Comparison of ENCODE assay signal across 9 cellular contexts in the genomic region with DNA sequence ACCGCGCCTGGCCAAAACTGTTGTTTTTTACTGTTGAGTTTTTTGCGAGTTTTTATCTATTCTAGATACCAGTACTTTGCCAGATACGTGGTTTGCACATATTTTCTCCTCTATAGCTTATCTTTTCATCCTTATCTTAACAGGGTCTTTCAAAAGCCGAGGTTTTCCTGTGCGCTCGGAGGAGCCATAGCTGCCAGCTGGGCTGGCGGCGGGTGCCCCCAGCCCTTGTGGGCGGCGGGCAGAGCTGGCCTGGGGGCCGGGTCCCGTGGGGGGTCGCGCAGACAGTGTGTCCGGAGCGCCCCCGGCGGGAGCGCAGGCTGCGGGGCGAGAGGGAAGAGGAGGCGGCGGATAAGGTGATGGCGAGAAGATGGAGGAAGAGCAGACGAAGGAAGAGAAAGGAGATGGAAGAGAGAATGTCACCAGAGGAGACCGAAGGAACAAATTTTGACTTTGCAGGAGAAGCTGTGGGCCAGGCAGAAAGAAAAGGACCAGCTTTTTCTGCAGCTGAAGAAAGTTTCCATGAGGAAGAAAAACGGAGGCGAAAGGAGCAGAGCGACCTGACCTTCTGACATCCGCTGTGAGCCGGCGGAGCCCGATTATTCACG. TPM values are rescaled to one million over a fixed set of nuclear protein-coding genes. Genes with fewer than 3 reads are reported as not detected.
DNase-seq lines count a peak whose midpoint lies in the region; ATAC-seq and TF ChIP-seq lines count a peak whose summit lies in the region.
"Had no signal": no experiment of that assay in that cellular context is flagged by ENCODE, and none has a peak within 500 bp of the region (broad histone marks: within the 10 kb centered on the region; RNA-seq: fewer than 3 reads in every experiment).

No MANE protein-coding gene starts in this region.

- no peak for TF ChIP-seq CTCF in suprapubic skin (IDR thresholded peaks at IDR 0.05)

- ATAC-seq in Right ventricle myocardium inferior, result peak; percentile 26
- ATAC-seq in HG03045 (IDR thresholded peaks at IDR 0.05; ENCODE audit: unreplicated experiment), result peak; percentile 28
- ATAC-seq in left lobe of liver, result peak; percentile 31

- H3K9me3 Mint-ChIP-seq in activated naive CD8-positive, alpha-beta T cell (ENCODE audit: low read depth), result no peaks in the 10 kb centered on the region

- H3K4me1 ChIP-seq in suprapubic skin, result peaks cover 12% of the 10 kb centered on the region

- no peak for TF ChIP-seq POLR2A in suprapubic skin (IDR thresholded peaks at IDR 0.05)

- peak overlapping the region; percentile 93 for H3K4me3 Mint-ChIP-seq in activated naive CD8-positive, alpha-beta T cell

- no peaks in the 10 kb centered on the region for H3K27me3 ChIP-seq in suprapubic skin

- H3K27me3 Mint-ChIP-seq in activated naive CD8-positive, alpha-beta T cell, result no peaks in the 10 kb centered on the region

- H3K4me3 ChIP-seq in suprapubic skin, result peak overlapping the region; percentile 59

- no peaks in the 10 kb centered on the region for H3K36me3 Mint-ChIP-seq in activated naive CD8-positive, alpha-beta T cell

- peak overlapping the region; percentile 99 for H3K27ac Mint-ChIP-seq in activated naive CD8-positive, alpha-beta T cell

- no peaks in the 10 kb centered on the region for H3K9me3 ChIP-seq in suprapubic skin

- no peak overlapping the region for H3K27ac ChIP-seq in suprapubic skin

- H3K36me3 ChIP-seq in suprapubic skin, result no peaks in the 10 kb centered on the region

- H3K4me1 Mint-ChIP-seq in activated naive CD8-positive, alpha-beta T cell (ENCODE audit: low read depth), result peaks cover 13% of the 10 kb centered on the region

- DNase-seq in Right ventricle myocardium inferior (ENCODE audit: missing footprints), result no peak
- DNase-seq in cardiac septum (ENCODE audit: low spot score), result no peak
- DNase-seq in left lobe of liver (ENCODE audit: low spot score), result no peak
- DNase-seq in suprapubic skin (ENCODE audit: low spot score in 2 of 2), result no peak
- DNase-seq in DMS153 treated with DMSO at 0.1 percent for 48 hours (lab: John Stamatoyannopoulos, UW; ENCODE audit: unreplicated experiment), result no peak
- DNase-seq in COLO829 (ENCODE audit: low spot score), result no peak

- TF ChIP-seq EP300 in suprapubic skin (IDR thresholded peaks at IDR 0.05), result no peak

- intact Hi-C loops in Right ventricle myocardium inferior (cut with DNase I) (no loop called here), cardiac septum (cut with DNase I) (no loop called here)

- 7% methylated on average over 35 of the region's 35 CpGs for WGBS in suprapubic skin

RNA-seq across cellular contexts. Expression of gene EIF4A2, which starts 11.0 kb away (rescaled TPM):
- total RNA-seq in Right ventricle myocardium inferior (422 TPM), cardiac septum (361 TPM), left lobe of liver (143 TPM), suprapubic skin (100 to 1,000 TPM; 209 to 410 (median 291) TPM)

RNA-seq across cellular contexts. Expression of gene RFC4, which starts 33.9 kb away (rescaled TPM):
- 11.1 TPM for total RNA-seq in Right ventricle myocardium inferior
- total RNA-seq in cardiac septum, result 6.4 TPM
- total RNA-seq in left lobe of liver, result 7.1 TPM
- total RNA-seq in suprapubic skin, result 10 to 100 TPM in 3 of 4 donors, 1 to 10 TPM in 1; 9.6 to 22.3 (median 15.8) TPM

RNA-seq across cellular contexts. Expression of gene KNG1, which starts 55.2 kb away (rescaled TPM):
- 0.62 TPM for total RNA-seq in Right ventricle myocardium inferior
- total RNA-seq in cardiac septum, result not detected
- 1,019 TPM for total RNA-seq in left lobe of liver
- 1 to 10 TPM in 1 of 4 donors, under 1 TPM in 1, not detected in 2; 0.44 to 1.9 TPM for total RNA-seq in suprapubic skin
- total RNA-seq: subcutaneous adipose tissue had no signal

Comparison
In these comparisons a context has a peak if more than half of its experiments do, and no peak if none do; other contexts are left out.
1. RNA of gene KNG1, which starts 55.2 kb away (total RNA-seq): 1,019 TPM in left lobe of liver (single experiment); 0.62 TPM in Right ventricle myocardium inferior (single experiment), 0.44 to 1.9 TPM in suprapubic skin and not detected in cardiac septum (single experiment); every median in the first group is over 100 times any median in the second.
2. Peak in every context shown above with its lines, with median percentiles within 50 percentile points of each other: ATAC-seq.